ENCODE assay signal across 8 cellular contexts in the genomic region with DNA sequence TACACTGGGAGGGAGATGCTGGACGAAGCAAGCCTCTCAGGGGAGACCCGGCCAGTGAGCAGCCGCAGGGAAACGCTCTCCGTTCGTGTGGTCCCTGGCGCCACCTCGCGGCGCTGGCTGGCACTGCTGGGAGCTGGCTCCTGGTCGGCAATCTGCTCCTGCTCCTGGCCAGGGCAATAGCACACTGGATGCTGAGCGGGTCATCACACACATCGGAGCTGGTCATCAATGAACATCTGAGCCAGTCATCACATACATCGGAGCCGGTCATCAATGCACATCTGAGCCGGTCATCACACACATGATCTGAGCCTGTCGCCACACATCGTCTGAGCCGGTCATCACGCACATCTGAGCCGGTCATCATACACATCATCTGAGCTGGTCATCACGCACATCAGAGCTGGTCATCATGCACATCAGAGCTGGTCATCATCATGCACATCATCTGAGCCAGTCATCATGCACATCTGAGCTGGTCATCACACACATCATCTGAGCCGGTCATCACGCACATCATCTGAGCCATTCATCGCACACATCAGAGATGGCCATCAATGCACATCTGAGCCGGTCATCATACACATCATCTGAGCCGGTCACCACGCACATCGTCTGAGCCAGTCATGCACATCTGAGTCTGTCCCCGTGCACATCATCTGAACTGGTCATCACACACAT.
A peak's percentile ranks its signal among the peaks of the same experiment; 100 is the strongest.
DNase-seq lines count a peak whose midpoint lies in the region; ATAC-seq and TF ChIP-seq lines count a peak whose summit lies in the region.

No MANE protein-coding gene starts in this region.

- DNase-seq in A673 (ENCODE audit: low spot score) (peak; percentile 74), GM19240 (ENCODE audit: insufficient read length, low spot score) (peak; percentile 75), NCI-H2227 treated with DMSO at 0.1 percent for 48 hours (lab: John Stamatoyannopoulos, UW) (peak; percentile 79), kidney epithelial cell (ENCODE audit: low read depth) (no peak)
- DNase-seq in activated CD4-positive, alpha-beta T cell treated with anti-CD3 and anti-CD28 coated beads for 24 hours (ENCODE audit: low read depth in 2 of 2) = peak; percentile 60 to 67
- peak; percentile 45 for DNase-seq in central memory CD4-positive, alpha-beta T cell
- peak; percentile 81 to 85 for DNase-seq in stimulated activated CD4-positive, alpha-beta T cell treated with anti-CD3 and anti-CD28 coated beads, Interleukin-2, amount 100 ng/mL, for 24 hours

- intact Hi-C loops in A673 (cut with micrococcal nuclease; ENCODE audit: unreplicated experiment) = loop anchor here (1.0 to 10.0 kb wide), 2 partner anchors 306 to 311 kb away; no protein-coding TSS in a partner anchor

- no peak for ATAC-seq in GM18907 (IDR thresholded peaks at IDR 0.05; ENCODE audit: unreplicated experiment)

- H3K4me1 ChIP-seq in A673 (ENCODE audit: insufficient read depth, low read length, poor library complexity, severe bottlenecking) = no peaks in the 10 kb centered on the region

- H3K36me3 ChIP-seq in A673 (ENCODE audit: insufficient read depth, low read length, poor library complexity, severe bottlenecking) = no peaks in the 10 kb centered on the region
- no peaks in the 10 kb centered on the region for H3K36me3 ChIP-seq in kidney epithelial cell (ENCODE audit: control insufficient read depth, insufficient read depth, low read length)

- POLR2A ChIA-PET in A673 (lab: Charles Lee; ENCODE audit: low non-redundant PET) = no interaction called here

- no TSS peak for BruUV-seq in A673 (replicated peaks; lab: Mats Ljungman, UMichigan)

- CTCF ChIA-PET in A673 (lab: Charles Lee) = interaction anchor here (0.6 to 4.9 kb wide), 7 partner anchors 36 to 326 kb away, joined by 3 to 36 read pairs (median 4); no protein-coding TSS in a partner anchor

- H3K27me3 ChIP-seq in A673 (replicated peaks; ENCODE audit: insufficient read depth, low read depth, low read length, poor library complexity) (peaks cover 92% of the 10 kb centered on the region), kidney epithelial cell (ENCODE audit: control insufficient read depth, insufficient read depth, low read length) (peaks cover 63% of the 10 kb centered on the region)

- no peak overlapping the region for H3K27ac ChIP-seq in A673 (ENCODE audit: low read depth, low read length, poor library complexity, severe bottlenecking)

- H3K4me3 ChIP-seq in A673 (ENCODE audit: low read depth, low read length, poor library complexity, severe bottlenecking) = no peak overlapping the region
- H3K4me3 ChIP-seq in kidney epithelial cell (ENCODE audit: low read depth, low read length) = no peak overlapping the region

- TF ChIP-seq CTCF in A673 (conservative IDR thresholded peaks at IDR 0.05; ENCODE audit: low read depth, low read length) (peak; percentile 95), kidney epithelial cell (IDR thresholded peaks at IDR 0.05; ENCODE audit: insufficient read depth, low read length, poor library complexity, severe bottlenecking) (peak; percentile 98)

- H3K9me3 ChIP-seq in A673 (ENCODE audit: low read depth, low read length, poor library complexity, severe bottlenecking) = no peaks in the 10 kb centered on the region
